In genomic region chr6:18835976-18836375, GRCh38 we compare ENCODE assay signal across 18 cellular contexts.
DNase-seq lines count a peak whose midpoint lies in the region; TF ChIP-seq lines count a peak whose summit lies in the region.
"Had no signal": no experiment of that assay in that cellular context is flagged by ENCODE, and none has a peak within 500 bp of the region (broad histone marks: within the 10 kb centered on the region; RNA-seq: fewer than 3 reads in every experiment).

No MANE protein-coding gene starts in this region.

- H2BK5ac ChIP-seq in mesendoderm (ENCODE audit: low read length), result no peak overlapping the region

- H3K9me3 ChIP-seq in thyroid gland, result no peaks in the 10 kb centered on the region
- H3K9me3 ChIP-seq: BLaER1 treated with 17β-estradiol and CSF1 and Interleukin-3, amounts not matched to agents 10 nM and 100 nM had no signal

- no peak overlapping the region for H3K9ac ChIP-seq in mesendoderm (ENCODE audit: low read length)
- H3K9ac ChIP-seq: BLaER1 treated with 17β-estradiol and CSF1 and Interleukin-3, amounts not matched to agents 10 nM and 100 nM had no signal

- H3K27me3 Mint-ChIP-seq in activated CD4-positive, alpha-beta T cell treated with anti-CD3 and anti-CD28 coated beads, Interleukin-2, amount 10 ng/mL, durations not matched to agents 7 days and 5 days, result no peaks in the 10 kb centered on the region
- H3K27me3 Mint-ChIP-seq: B cell, IgD-negative memory B cell had no signal

- H3K79me2 ChIP-seq in mesendoderm (ENCODE audit: control insufficient read depth, insufficient read depth, low read length), result no peaks in the 10 kb centered on the region

- no peak overlapping the region for H3K27ac Mint-ChIP-seq in activated CD4-positive, alpha-beta T cell treated with anti-CD3 and anti-CD28 coated beads, Interleukin-2, amount 10 ng/mL, durations not matched to agents 7 days and 5 days
- H3K27ac Mint-ChIP-seq: B cell; CD8-positive, alpha-beta T cell; GM23338; HFFc6; IgD-negative memory B cell had no signal

- TF ChIP-seq CTCF in thyroid gland (IDR thresholded peaks at IDR 0.05) (no peak), GM20000 (IDR thresholded peaks at IDR 0.05; ENCODE audit: extremely low read depth, missing control alignments) (no peak)

- H3K36me3 ChIP-seq in mesendoderm (ENCODE audit: control insufficient read depth, insufficient read depth, low read length), result no peaks in the 10 kb centered on the region
- H3K36me3 ChIP-seq in thyroid gland, result no peaks in the 10 kb centered on the region
- H3K36me3 ChIP-seq: BLaER1 treated with 17β-estradiol and CSF1 and Interleukin-3, amounts not matched to agents 10 nM and 100 nM had no signal

- H3K56ac ChIP-seq in mesendoderm (ENCODE audit: low read length), result no peak overlapping the region

- no CpG with 5 or more reads among the region's 9 CpGs for WGBS in mesendoderm (ENCODE audit: extremely low coverage, insufficient coverage, low lambda C conversion rate)
- 92 to 98% methylated on average over 9 of the region's 9 CpGs for WGBS in thyroid gland, 2 donors

- H3K27ac ChIP-seq in mesendoderm (ENCODE audit: low read depth, low read length) (no peak overlapping the region), thyroid gland (no peak overlapping the region)
- H3K27ac ChIP-seq: BLaER1 treated with 17β-estradiol and CSF1 and Interleukin-3, amounts not matched to agents 10 nM and 100 nM; HL-60 had no signal

- no peak for TF ChIP-seq POLR2A in thyroid gland (IDR thresholded peaks at IDR 0.05)

- H4K8ac ChIP-seq in mesendoderm (ENCODE audit: low read depth, low read length), result no peak overlapping the region

- H3K36me3 Mint-ChIP-seq in activated CD4-positive, alpha-beta T cell treated with anti-CD3 and anti-CD28 coated beads, Interleukin-2, amount 10 ng/mL, durations not matched to agents 7 days and 5 days (ENCODE audit: low read depth), result no peaks in the 10 kb centered on the region
- H3K36me3 Mint-ChIP-seq: CD8-positive, alpha-beta T cell; IgD-negative memory B cell had no signal

- DNase-seq in EL (peak; percentile 7), HT1080 (ENCODE audit: low read depth) (peak; percentile 32), SK-MEL-5 (ENCODE audit: low read depth, low spot score) (peak; percentile 66), mesendoderm (peak; percentile 23), thyroid gland (no peak), GM20000 (ENCODE audit: low spot score) (no peak)
- DNase-seq in activated CD4-positive, alpha-beta T cell treated with anti-CD3 and anti-CD28 coated beads, Interleukin-2, amount 10 ng/mL, durations not matched to agents 7 days and 5 days, result no peak
- DNase-seq: Calu3; CD8-positive, alpha-beta T cell; DMS79 treated with DMSO at 0.1 percent for 48 hours; GDM1; H7; HFFc6 had no signal

- no peak overlapping the region for H2BK120ac ChIP-seq in mesendoderm (ENCODE audit: low read depth, low read length)

- H2AK5ac ChIP-seq in mesendoderm (ENCODE audit: low read length), result no peak overlapping the region

- intact Hi-C loops in thyroid gland (cut with DNase I), result no loop called here

- CTCF ChIA-PET in activated CD4-positive, alpha-beta T cell treated with anti-CD3 and anti-CD28 coated beads, Interleukin-2, amount 10 ng/mL, durations not matched to agents 7 days and 5 days (lab: Charles Lee), result no interaction called here

- no peak overlapping the region for H4K5ac ChIP-seq in mesendoderm (ENCODE audit: low read length)

- H3K27me3 ChIP-seq in mesendoderm (ENCODE audit: insufficient read depth, low read length, poor library complexity) (no peaks in the 10 kb centered on the region), thyroid gland (no peaks in the 10 kb centered on the region)
- H3K27me3 ChIP-seq: BLaER1 treated with 17β-estradiol and CSF1 and Interleukin-3, amounts not matched to agents 10 nM and 100 nM had no signal

- POLR2A ChIA-PET in activated CD4-positive, alpha-beta T cell treated with anti-CD3 and anti-CD28 coated beads, Interleukin-2, amount 10 ng/mL, durations not matched to agents 7 days and 5 days (lab: Charles Lee), result no interaction called here

- peaks cover 8% of the 10 kb centered on the region for H3K9me3 Mint-ChIP-seq in activated CD4-positive, alpha-beta T cell treated with anti-CD3 and anti-CD28 coated beads, Interleukin-2, amount 10 ng/mL, durations not matched to agents 7 days and 5 days
- H3K9me3 Mint-ChIP-seq: GM23338 had no signal

- no peak overlapping the region for H3K4me2 ChIP-seq in mesendoderm (ENCODE audit: low read length)
- H3K4me2 ChIP-seq: BLaER1 treated with 17β-estradiol and CSF1 and Interleukin-3, amounts not matched to agents 10 nM and 100 nM; GM23338 had no signal

- no peak overlapping the region for H3K4me3 Mint-ChIP-seq in activated CD4-positive, alpha-beta T cell treated with anti-CD3 and anti-CD28 coated beads, Interleukin-2, amount 10 ng/mL, durations not matched to agents 7 days and 5 days
- H3K4me3 Mint-ChIP-seq: B cell; CD8-positive, alpha-beta T cell; GM23338; HFFc6; IgD-negative memory B cell had no signal

- H3K4me1 ChIP-seq in mesendoderm (ENCODE audit: control insufficient read depth, low read depth, low read length), result no peaks in the 10 kb centered on the region
- H3K4me1 ChIP-seq in thyroid gland, result no peaks in the 10 kb centered on the region
- H3K4me1 ChIP-seq: BLaER1 treated with 17β-estradiol and CSF1 and Interleukin-3, amounts not matched to agents 10 nM and 100 nM had no signal

- no peak overlapping the region for H3K4ac ChIP-seq in mesendoderm (ENCODE audit: low read depth, low read length)

- no peaks in the 10 kb centered on the region for H3K79me1 ChIP-seq in mesendoderm (ENCODE audit: low read length)

- H3K23ac ChIP-seq in mesendoderm (ENCODE audit: low read length), result no peak overlapping the region

- H3K4me3 ChIP-seq in mesendoderm (ENCODE audit: low read length) (no peak overlapping the region), thyroid gland (replicated peaks in 1 of 3) (no peak overlapping the region)
- H3K4me3 ChIP-seq: BLaER1 treated with 17β-estradiol and CSF1 and Interleukin-3, amounts not matched to agents 10 nM and 100 nM; GM23338 had no signal

- in situ Hi-C loops in SK-MEL-5 (cut with HindIII; ENCODE audit: low pct_unique_long_range_greater_than_20kb, low sequenced_read_pairs), result no loop called here

- no peak overlapping the region for H2BK15ac ChIP-seq in mesendoderm (replicated peaks; ENCODE audit: low read depth)

- H3K18ac ChIP-seq in mesendoderm (ENCODE audit: low read length), result no peak overlapping the region

- H3K4me1 Mint-ChIP-seq in activated CD4-positive, alpha-beta T cell treated with anti-CD3 and anti-CD28 coated beads, Interleukin-2, amount 10 ng/mL, durations not matched to agents 7 days and 5 days, result no peaks in the 10 kb centered on the region
- H3K4me1 Mint-ChIP-seq: B cell, GM23338, IgD-negative memory B cell had no signal

Comparison
In these comparisons a context has a peak if more than half of its experiments do, and no peak if none do; other contexts are left out.
1. DNase-seq: peak in EL (single experiment), HT1080 (single experiment), SK-MEL-5 (single experiment) and mesendoderm (single experiment); none in activated CD4-positive, alpha-beta T cell treated with anti-CD3 and anti-CD28 coated beads, Interleukin-2, amount 10 ng/mL, durations not matched to agents 7 days and 5 days (single experiment), thyroid gland (0 of 2) and GM20000 (single experiment).